Comparison of ENCODE assay signal across 7 cellular contexts in genomic region chr2:70553334-70553583, GRCh38. TPM values are rescaled to one million over a fixed set of nuclear protein-coding genes. Genes with fewer than 3 reads are reported as not detected.
DNase-seq lines count a peak whose midpoint lies in the region; ATAC-seq and TF ChIP-seq lines count a peak whose summit lies in the region.

No MANE protein-coding gene starts in this region.

- H3K27me3 ChIP-seq in right atrium auricular region (peaks cover 0 to 6% of the 10 kb centered on the region in 2 donors), gastrocnemius medialis (peaks cover 39 to 47% (median 42%) of the 10 kb centered on the region in 3 donors)

- peaks cover 20% of the 10 kb centered on the region for H3K4me1 Mint-ChIP-seq in activated CD4-positive, alpha-beta memory T cell treated with anti-CD3 and anti-CD28 coated beads for 36 hours (ENCODE audit: low read depth)

- peak overlapping the region; percentile 75 for H3K4me3 Mint-ChIP-seq in activated CD4-positive, alpha-beta memory T cell treated with anti-CD3 and anti-CD28 coated beads for 36 hours

- in situ Hi-C loops in gastrocnemius medialis (cut with MboI; ENCODE audit: low sequenced_read_pairs in 4 of 4) = no loop called here

- no peak overlapping the region for H3K27ac Mint-ChIP-seq in activated CD4-positive, alpha-beta memory T cell treated with anti-CD3 and anti-CD28 coated beads for 36 hours

- DNase-seq in activated CD4-positive, alpha-beta memory T cell treated with anti-CD3 and anti-CD28 coated beads for 36 hours = no peak
- DNase-seq in right atrium auricular region (ENCODE audit: low spot score) = no peak
- no peak for DNase-seq in gastrocnemius medialis
- DNase-seq in dermis blood vessel endothelial cell = no peak
- no peak for DNase-seq in DMS 273 treated with DMSO at 0.1 percent for 48 hours (lab: John Stamatoyannopoulos, UW)

- TF ChIP-seq POLR2A in gastrocnemius medialis (IDR thresholded peaks at IDR 0.05) = no peak

- peaks cover 16% of the 10 kb centered on the region for H3K27me3 Mint-ChIP-seq in activated CD4-positive, alpha-beta memory T cell treated with anti-CD3 and anti-CD28 coated beads for 36 hours

- POLR2A ChIA-PET in activated CD4-positive, alpha-beta memory T cell treated with anti-CD3 and anti-CD28 coated beads for 36 hours (lab: Charles Lee) = no interaction called here

- H3K4me3 ChIP-seq in right atrium auricular region (peak overlapping the region; percentile 47 to 71), gastrocnemius medialis (peak overlapping the region; percentile 60 to 78 (median 67))

- CTCF ChIA-PET in activated CD4-positive, alpha-beta memory T cell treated with anti-CD3 and anti-CD28 coated beads for 36 hours (lab: Charles Lee) = interaction anchor here (1.1 to 2.4 kb wide), 5 partner anchors 10 to 249 kb away, joined by 3 to 8 read pairs (median 6); no protein-coding TSS in a partner anchor

- no peaks in the 10 kb centered on the region for H3K9me3 Mint-ChIP-seq in activated CD4-positive, alpha-beta memory T cell treated with anti-CD3 and anti-CD28 coated beads for 36 hours

- no peaks in the 10 kb centered on the region for H3K9me3 ChIP-seq in right atrium auricular region
- no peaks in the 10 kb centered on the region for H3K9me3 ChIP-seq in gastrocnemius medialis

- peak; percentile 13 for ATAC-seq in GM18909 (IDR thresholded peaks at IDR 0.05; ENCODE audit: poor library complexity, unreplicated experiment)
- peak; percentile 16 for ATAC-seq in HG03520 (IDR thresholded peaks at IDR 0.05; ENCODE audit: unreplicated experiment)
- no peak for ATAC-seq in gastrocnemius medialis

- H3K36me3 Mint-ChIP-seq in activated CD4-positive, alpha-beta memory T cell treated with anti-CD3 and anti-CD28 coated beads for 36 hours = no peaks in the 10 kb centered on the region

- TF ChIP-seq CTCF in right atrium auricular region (IDR thresholded peaks at IDR 0.05) = no peak
- TF ChIP-seq CTCF in gastrocnemius medialis (IDR thresholded peaks at IDR 0.05 in 4 of 5, conservative IDR thresholded peaks at IDR 0.05 in 1 of 5) = no peak

- H3K36me3 ChIP-seq in right atrium auricular region (no peaks in the 10 kb centered on the region), gastrocnemius medialis (no peaks in the 10 kb centered on the region)

- no peak overlapping the region for H3K27ac ChIP-seq in right atrium auricular region
- H3K27ac ChIP-seq in gastrocnemius medialis = no peak overlapping the region

- intact Hi-C loops in activated CD4-positive, alpha-beta memory T cell treated with anti-CD3 and anti-CD28 coated beads for 36 hours (cut with micrococcal nuclease) = loop anchor here (5.0 kb wide), 2 partner anchors 64 to 94 kb away; no protein-coding TSS in a partner anchor
- intact Hi-C loops in gastrocnemius medialis (cut with DNase I; ENCODE audit: low total_unique reads) = no loop called here

- H3K4me1 ChIP-seq in right atrium auricular region = peaks cover 0 to 22% of the 10 kb centered on the region in 2 donors
- peaks cover 7 to 14% of the 10 kb centered on the region in 2 donors for H3K4me1 ChIP-seq in gastrocnemius medialis

RNA-seq across cellular contexts. Expression of gene TGFA, which starts 0.4 kb away (rescaled TPM):
- under 1 TPM; 0.50 to 0.58 TPM for total RNA-seq in activated CD4-positive, alpha-beta memory T cell treated with anti-CD3 and anti-CD28 coated beads for 36 hours
- total RNA-seq in right atrium auricular region (1 to 10 TPM in 1 of 2 donors, under 1 TPM in 1; 0.24 to 1.7 TPM), gastrocnemius medialis (under 1 TPM in 3 of 4 donors, not detected in 1; 0.05 to 0.26 (median 0.18) TPM), dermis blood vessel endothelial cell (14.8 and 22.6 TPM in 2 replicates)

Comparison
In these comparisons a context has a peak if more than half of its experiments do, and no peak if none do; other contexts are left out.
1. ATAC-seq: peak in GM18909 (single experiment) and HG03520 (single experiment); none in gastrocnemius medialis (0 of 2).